ENCODE assay signal across 1 cellular context in genomic region chr13:30802501-30802900, GRCh38.
TF ChIP-seq lines count a peak whose summit lies in the region.

No MANE protein-coding gene starts in this region.

TF ChIP-seq in WTC11, 78 proteins besides CTCF, POLR2A, EP300 and RAD21 (continued from another document):
- TF ChIP-seq GRHL2 (CRISPR knock-in tag; IDR thresholded peaks at IDR 0.05; ENCODE audit: insufficient replicate concordance, severe bottlenecking) (no peak), NFE2L1 (CRISPR knock-in tag; IDR thresholded peaks at IDR 0.05) (no peak), NR1H2 (CRISPR knock-in tag; IDR thresholded peaks at IDR 0.05) (no peak), IRF1 (CRISPR knock-in tag; IDR thresholded peaks at IDR 0.05) (no peak)
